Comparison of ENCODE assay signal across 1 cellular context in the genomic region with DNA sequence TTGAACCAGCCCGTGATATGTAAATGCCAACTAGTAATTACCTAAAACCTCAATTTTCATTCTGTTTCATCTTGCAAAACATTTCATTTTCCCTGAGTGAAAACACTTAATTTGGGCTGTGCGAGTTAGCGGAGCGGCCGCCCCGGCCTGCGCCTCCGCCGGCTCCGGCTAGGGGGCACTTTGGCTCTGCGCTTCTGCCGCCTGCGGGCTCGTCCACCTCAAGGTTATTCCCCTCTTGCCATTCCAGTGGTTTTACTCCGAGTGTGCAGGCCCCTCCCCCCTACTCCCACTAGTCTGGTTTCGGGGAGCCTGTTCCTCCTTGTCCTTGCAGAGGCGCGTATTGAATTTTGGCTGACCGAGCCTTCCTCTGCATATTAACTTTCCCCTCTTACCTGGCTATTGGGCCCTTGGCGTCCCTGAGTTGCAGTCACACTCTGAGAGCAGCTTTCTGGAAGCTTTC.
TF ChIP-seq lines count a peak whose summit lies in the region.

No MANE protein-coding gene starts in this region.

TF ChIP-seq in GM12878, 131 proteins besides CTCF, POLR2A, EP300 and RAD21:
- TF ChIP-seq SREBF1 (IDR thresholded peaks at IDR 0.05; ENCODE audit: low read length) = no peak
- TF ChIP-seq, protein P1, sequence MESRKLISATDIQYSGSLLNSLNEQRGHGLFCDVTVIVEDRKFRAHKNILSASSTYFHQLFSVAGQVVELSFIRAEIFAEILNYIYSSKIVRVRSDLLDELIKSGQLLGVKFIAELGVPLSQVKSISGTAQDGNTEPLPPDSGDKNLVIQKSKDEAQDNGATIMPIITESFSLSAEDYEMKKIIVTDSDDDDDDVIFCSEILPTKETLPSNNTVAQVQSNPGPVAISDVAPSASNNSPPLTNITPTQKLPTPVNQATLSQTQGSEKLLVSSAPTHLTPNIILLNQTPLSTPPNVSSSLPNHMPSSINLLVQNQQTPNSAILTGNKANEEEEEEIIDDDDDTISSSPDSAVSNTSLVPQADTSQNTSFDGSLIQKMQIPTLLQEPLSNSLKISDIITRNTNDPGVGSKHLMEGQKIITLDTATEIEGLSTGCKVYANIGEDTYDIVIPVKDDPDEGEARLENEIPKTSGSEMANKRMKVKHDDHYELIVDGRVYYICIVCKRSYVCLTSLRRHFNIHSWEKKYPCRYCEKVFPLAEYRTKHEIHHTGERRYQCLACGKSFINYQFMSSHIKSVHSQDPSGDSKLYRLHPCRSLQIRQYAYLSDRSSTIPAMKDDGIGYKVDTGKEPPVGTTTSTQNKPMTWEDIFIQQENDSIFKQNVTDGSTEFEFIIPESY (IDR thresholded peaks at IDR 0.05) = peak; percentile 80; the same call in 1 of the 2 replicates
- no peak for TF ChIP-seq NFXL1 (IDR thresholded peaks at IDR 0.05; ENCODE audit: borderline replicate concordance)
- no peak for TF ChIP-seq SPI1 (IDR thresholded peaks at IDR 0.05; ENCODE audit: borderline replicate concordance, insufficient read depth, low read depth, low read length)
- no peak for TF ChIP-seq ETV6 (conservative IDR thresholded peaks at IDR 0.05 in 1 of 2, IDR thresholded peaks at IDR 0.05 in 1 of 2; ENCODE audit: borderline replicate concordance in 1 of 2, low read depth in 1 of 2)
- no peak for TF ChIP-seq BMI1 (IDR thresholded peaks at IDR 0.05; ENCODE audit: borderline replicate concordance)
- peak; percentile 10; the same call in 1 of the 2 replicates for TF ChIP-seq RUNX3 (IDR thresholded peaks at IDR 0.05; ENCODE audit: low read length)
- no peak for TF ChIP-seq IKZF2 (IDR thresholded peaks at IDR 0.05)
